In the genomic region with DNA sequence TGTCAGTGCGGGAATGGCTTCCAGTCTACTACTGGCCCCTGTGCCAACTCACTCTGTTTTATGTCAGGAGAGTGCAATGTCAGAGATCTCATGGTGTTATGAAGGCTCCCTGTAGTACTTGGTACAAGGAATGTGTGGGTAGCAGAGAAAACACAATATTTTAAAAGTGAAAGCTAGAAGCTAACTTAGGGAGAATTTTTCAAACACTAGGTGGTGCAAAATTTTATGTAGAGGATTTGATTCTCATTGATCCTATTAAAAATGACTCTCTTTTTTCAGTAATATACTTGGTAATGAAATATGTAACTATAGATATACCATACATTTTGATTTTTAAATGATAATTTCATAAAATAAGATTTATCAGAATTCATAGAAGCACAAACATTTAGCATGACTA, we compare ENCODE assay signal across 1 cellular context.
TF ChIP-seq lines count a peak whose summit lies in the region.

No MANE protein-coding gene starts in this region.

TF ChIP-seq in IMR-90, 13 proteins besides CTCF, POLR2A, EP300 and RAD21 (continued from another document):
- TF ChIP-seq SMC3 (IDR thresholded peaks at IDR 0.05; ENCODE audit: low read depth, low read length) (no peak), FOS (IDR thresholded peaks at IDR 0.05; ENCODE audit: low read depth, low read length) (no peak), RCOR1 (IDR thresholded peaks at IDR 0.05; ENCODE audit: insufficient replicate concordance, low read length) (no peak), CEBPB (IDR thresholded peaks at IDR 0.05; ENCODE audit: low read depth, low read length) (no peak)
- TF ChIP-seq, protein P1, sequence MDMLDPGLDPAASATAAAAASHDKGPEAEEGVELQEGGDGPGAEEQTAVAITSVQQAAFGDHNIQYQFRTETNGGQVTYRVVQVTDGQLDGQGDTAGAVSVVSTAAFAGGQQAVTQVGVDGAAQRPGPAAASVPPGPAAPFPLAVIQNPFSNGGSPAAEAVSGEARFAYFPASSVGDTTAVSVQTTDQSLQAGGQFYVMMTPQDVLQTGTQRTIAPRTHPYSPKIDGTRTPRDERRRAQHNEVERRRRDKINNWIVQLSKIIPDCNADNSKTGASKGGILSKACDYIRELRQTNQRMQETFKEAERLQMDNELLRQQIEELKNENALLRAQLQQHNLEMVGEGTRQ (IDR thresholded peaks at IDR 0.05; ENCODE audit: low read depth, low read length), result no peak
